20 cellular contexts compared by ENCODE assay signal in the genomic region with DNA sequence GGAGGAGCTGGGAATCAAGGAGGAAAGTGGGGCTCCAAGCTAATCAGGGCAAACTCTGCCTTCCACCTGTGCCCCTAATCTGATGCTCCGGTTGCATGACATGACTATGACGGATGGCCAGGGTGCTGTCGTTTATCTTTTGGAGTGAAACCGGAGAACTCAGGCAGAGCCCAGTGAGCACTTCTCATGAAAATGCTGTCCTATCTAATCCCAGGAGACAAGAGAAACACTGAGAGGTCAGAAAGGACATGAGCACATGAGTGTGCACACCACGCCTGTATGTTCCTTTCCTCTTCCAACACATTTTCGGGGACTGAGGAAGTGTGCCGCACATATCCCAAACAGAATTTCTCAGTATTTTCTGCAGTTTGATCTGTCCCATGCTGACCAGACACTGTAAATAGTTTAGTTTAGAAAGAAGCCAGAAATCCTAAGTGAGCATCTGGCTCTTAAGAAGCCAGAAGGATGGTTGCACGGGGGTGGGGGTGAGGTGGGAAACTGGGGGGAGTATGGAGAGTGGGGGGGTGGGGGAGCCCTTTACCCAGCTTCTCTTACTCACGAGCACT.
DNase-seq lines count a peak whose midpoint lies in the region; ATAC-seq and TF ChIP-seq lines count a peak whose summit lies in the region.
"Had no signal": no experiment of that assay in that cellular context is flagged by ENCODE, and none has a peak within 500 bp of the region (broad histone marks: within the 10 kb centered on the region; RNA-seq: fewer than 3 reads in every experiment).

No MANE protein-coding gene starts in this region.

- peak overlapping the region; percentile 36 for H3K4me3 ChIP-seq in WERI-Rb-1 (ENCODE audit: low read depth, low read length)
- H3K4me3 ChIP-seq in right cardiac atrium (ENCODE audit: low read length), result peak overlapping the region; percentile 46
- H3K4me3 ChIP-seq: coronary artery, tibial nerve had no signal

- POLR2A ChIA-PET in HEK293T (lab: Yijun Ruan, JAX), result interaction anchor here (1.0 to 1.5 kb wide), 3 partner anchors 43 to 77 kb away, joined by 3 to 4 read pairs (median 3); no protein-coding TSS in a partner anchor

- DNase-seq in HEK293T (ENCODE audit: extremely low spot score) (no peak), WERI-Rb-1 (peak; percentile 89), right cardiac atrium (no peak), sciatic nerve (ENCODE audit: low spot score) (no peak), CD14-positive monocyte (ENCODE audit: low spot score) (no peak), NK-92 (lab: John Stamatoyannopoulos, UW; ENCODE audit: unreplicated experiment) (no peak), COLO829 (ENCODE audit: low spot score) (no peak)
- no peak for DNase-seq in activated T-helper 1 cell treated with anti-CD3 and anti-CD28 coated beads, Interleukin-12 subunit alpha, Interleukin-12 subunit beta, Interleukin-2, Interleukin-4 antibody, amounts not matched to agents 30 ng/mL and 10 ng/mL and 1 ng/mL, durations not matched to agents 14 hours and 24 hours and 36 hours (ENCODE audit: low spot score)
- DNase-seq: activated CD4-positive, CD25-positive, alpha-beta regulatory T cell treated with anti-CD3 and anti-CD28 coated beads, Interleukin-2, amount 50 U/mL, for 72 hours; activated naive CD8-positive, alpha-beta T cell treated with anti-CD3 and anti-CD28 coated beads for 36 hours; CD8-positive, alpha-beta memory T cell; kidney; midbrain; NCI-H1417; NK-92 treated with Interleukin-12 subunit alpha and Interleukin-12 subunit beta, amount 100 ng/mL, for 24 hours; stimulated activated naive CD4-positive, alpha-beta T cell; T1000 had no signal

- peaks cover 19% of the 10 kb centered on the region for H3K36me3 ChIP-seq in WERI-Rb-1
- H3K36me3 ChIP-seq: tibial nerve had no signal

- H3K27me3 ChIP-seq in WERI-Rb-1 (ENCODE audit: insufficient read depth, low read depth, severe bottlenecking), result no peaks in the 10 kb centered on the region
- no peaks in the 10 kb centered on the region for H3K27me3 ChIP-seq in right cardiac atrium (ENCODE audit: control insufficient read depth, insufficient read depth)
- H3K27me3 ChIP-seq: tibial nerve had no signal

- ATAC-seq in right cardiac atrium, result peak; percentile 77 to 85
- ATAC-seq in sciatic nerve, result peak; percentile 50
- ATAC-seq: SK-N-SH treated with all-trans-retinoic acid at 6 μM for 48 hours had no signal

- WGBS in right cardiac atrium, result 23% methylated on average over 9 of the region's 9 CpGs

- no peak overlapping the region for H3K27ac Mint-ChIP-seq in CD14-positive monocyte
- no peak overlapping the region for H3K27ac Mint-ChIP-seq in activated T-helper 1 cell treated with anti-CD3 and anti-CD28 coated beads, Interleukin-12 subunit alpha, Interleukin-12 subunit beta, Interleukin-2, Interleukin-4 antibody, amounts not matched to agents 30 ng/mL and 10 ng/mL and 1 ng/mL, durations not matched to agents 14 hours and 24 hours and 36 hours
- H3K27ac Mint-ChIP-seq: activated naive CD8-positive, alpha-beta T cell treated with anti-CD3 and anti-CD28 coated beads for 36 hours; CD8-positive, alpha-beta memory T cell had no signal

- H3K9me3 Mint-ChIP-seq in CD14-positive monocyte, result peaks cover 0 to 4% (median 0%) of the 10 kb centered on the region in 7 donors
- no peaks in the 10 kb centered on the region for H3K9me3 Mint-ChIP-seq in activated T-helper 1 cell treated with anti-CD3 and anti-CD28 coated beads, Interleukin-12 subunit alpha, Interleukin-12 subunit beta, Interleukin-2, Interleukin-4 antibody, amounts not matched to agents 30 ng/mL and 10 ng/mL and 1 ng/mL, durations not matched to agents 14 hours and 24 hours and 36 hours
- H3K9me3 Mint-ChIP-seq: activated naive CD8-positive, alpha-beta T cell treated with anti-CD3 and anti-CD28 coated beads for 36 hours; CD8-positive, alpha-beta memory T cell had no signal

- CTCF ChIA-PET in HEK293T (lab: Yijun Ruan, JAX), result interaction anchor here (0.7 kb wide), 1 partner anchor 218 kb away, joined by 3 read pairs; no protein-coding TSS in a partner anchor

- H3K36me3 Mint-ChIP-seq in CD14-positive monocyte, result no peaks in the 10 kb centered on the region
- no peaks in the 10 kb centered on the region for H3K36me3 Mint-ChIP-seq in activated T-helper 1 cell treated with anti-CD3 and anti-CD28 coated beads, Interleukin-12 subunit alpha, Interleukin-12 subunit beta, Interleukin-2, Interleukin-4 antibody, amounts not matched to agents 30 ng/mL and 10 ng/mL and 1 ng/mL, durations not matched to agents 14 hours and 24 hours and 36 hours (ENCODE audit: low read depth)
- H3K36me3 Mint-ChIP-seq: activated naive CD8-positive, alpha-beta T cell treated with anti-CD3 and anti-CD28 coated beads for 36 hours; CD8-positive, alpha-beta memory T cell had no signal

- peaks cover 1 to 9% (median 4%) of the 10 kb centered on the region in 3 donors for H3K27me3 Mint-ChIP-seq in CD14-positive monocyte (ENCODE audit: low read depth in 3 of 3)
- H3K27me3 Mint-ChIP-seq in activated T-helper 1 cell treated with anti-CD3 and anti-CD28 coated beads, Interleukin-12 subunit alpha, Interleukin-12 subunit beta, Interleukin-2, Interleukin-4 antibody, amounts not matched to agents 30 ng/mL and 10 ng/mL and 1 ng/mL, durations not matched to agents 14 hours and 24 hours and 36 hours (ENCODE audit: insufficient read depth), result peaks cover 8% of the 10 kb centered on the region
- H3K27me3 Mint-ChIP-seq: activated naive CD8-positive, alpha-beta T cell treated with anti-CD3 and anti-CD28 coated beads for 36 hours had no signal

- intact Hi-C loops in right cardiac atrium (cut with DNase I) (loop anchor here in 2 of 4 donors (5.0 to 10.0 kb wide), 2 partner anchors 75 to 77 kb away; no protein-coding TSS in a partner anchor), sciatic nerve (cut with DNase I) (no loop called here), CD14-positive monocyte (cut with micrococcal nuclease) (no loop called here)
- intact Hi-C loops in activated T-helper 1 cell treated with anti-CD3 and anti-CD28 coated beads, Interleukin-12 subunit alpha, Interleukin-12 subunit beta, Interleukin-2, Interleukin-4 antibody, amounts not matched to agents 30 ng/mL and 10 ng/mL and 1 ng/mL, durations not matched to agents 14 hours and 24 hours and 36 hours (cut with micrococcal nuclease), result no loop called here

- H3K27ac ChIP-seq in WERI-Rb-1, result peak overlapping the region; percentile 92
- peak overlapping the region; percentile 97 for H3K27ac ChIP-seq in right cardiac atrium (ENCODE audit: low read length)
- H3K27ac ChIP-seq: coronary artery had no signal

- H3K4me3 Mint-ChIP-seq in CD14-positive monocyte, result no peak overlapping the region
- H3K4me3 Mint-ChIP-seq in activated T-helper 1 cell treated with anti-CD3 and anti-CD28 coated beads, Interleukin-12 subunit alpha, Interleukin-12 subunit beta, Interleukin-2, Interleukin-4 antibody, amounts not matched to agents 30 ng/mL and 10 ng/mL and 1 ng/mL, durations not matched to agents 14 hours and 24 hours and 36 hours, result no peak overlapping the region
- H3K4me3 Mint-ChIP-seq: activated naive CD8-positive, alpha-beta T cell treated with anti-CD3 and anti-CD28 coated beads for 36 hours; CD8-positive, alpha-beta memory T cell had no signal

- H3K4me1 ChIP-seq in right cardiac atrium (ENCODE audit: control insufficient read depth, insufficient read depth, low read length), result peaks cover 20% of the 10 kb centered on the region

- H3K9me3 ChIP-seq in WERI-Rb-1 (ENCODE audit: severe bottlenecking) (no peaks in the 10 kb centered on the region), right cardiac atrium (ENCODE audit: control insufficient read depth, low read length) (no peaks in the 10 kb centered on the region)
- H3K9me3 ChIP-seq: tibial nerve had no signal

- TF ChIP-seq CTCF in WERI-Rb-1 (IDR thresholded peaks at IDR 0.05; ENCODE audit: low read depth, low read length), result no peak
- TF ChIP-seq CTCF in CD14-positive monocyte (IDR thresholded peaks at IDR 0.05), result no peak

- no peaks in the 10 kb centered on the region for H3K4me1 Mint-ChIP-seq in CD14-positive monocyte
- no peaks in the 10 kb centered on the region for H3K4me1 Mint-ChIP-seq in activated T-helper 1 cell treated with anti-CD3 and anti-CD28 coated beads, Interleukin-12 subunit alpha, Interleukin-12 subunit beta, Interleukin-2, Interleukin-4 antibody, amounts not matched to agents 30 ng/mL and 10 ng/mL and 1 ng/mL, durations not matched to agents 14 hours and 24 hours and 36 hours (ENCODE audit: low read depth)
- H3K4me1 Mint-ChIP-seq: activated naive CD8-positive, alpha-beta T cell treated with anti-CD3 and anti-CD28 coated beads for 36 hours had no signal

TF ChIP-seq in HEK293T, 16 proteins besides CTCF, POLR2A, EP300 and RAD21:
- TF ChIP-seq, protein P1, sequence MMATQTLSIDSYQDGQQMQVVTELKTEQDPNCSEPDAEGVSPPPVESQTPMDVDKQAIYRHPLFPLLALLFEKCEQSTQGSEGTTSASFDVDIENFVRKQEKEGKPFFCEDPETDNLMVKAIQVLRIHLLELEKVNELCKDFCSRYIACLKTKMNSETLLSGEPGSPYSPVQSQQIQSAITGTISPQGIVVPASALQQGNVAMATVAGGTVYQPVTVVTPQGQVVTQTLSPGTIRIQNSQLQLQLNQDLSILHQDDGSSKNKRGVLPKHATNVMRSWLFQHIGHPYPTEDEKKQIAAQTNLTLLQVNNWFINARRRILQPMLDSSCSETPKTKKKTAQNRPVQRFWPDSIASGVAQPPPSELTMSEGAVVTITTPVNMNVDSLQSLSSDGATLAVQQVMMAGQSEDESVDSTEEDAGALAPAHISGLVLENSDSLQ (IDR thresholded peaks at IDR 0.05), result peak; percentile 60
- no peak for TF ChIP-seq CTBP1 (IDR thresholded peaks at IDR 0.05; ENCODE audit: borderline replicate concordance)
